9 cellular contexts compared by ENCODE assay signal in genomic region chr9:137304383-137305059, GRCh38. TPM values are rescaled to one million over a fixed set of nuclear protein-coding genes. Genes with fewer than 3 reads are reported as not detected.
DNase-seq lines count a peak whose midpoint lies in the region; ATAC-seq and TF ChIP-seq lines count a peak whose summit lies in the region.
"Had no signal": no experiment of that assay in that cellular context is flagged by ENCODE, and none has a peak within 500 bp of the region (broad histone marks: within the 10 kb centered on the region; RNA-seq: fewer than 3 reads in every experiment).

No MANE protein-coding gene starts in this region.

- no peak overlapping the region for H2AFZ ChIP-seq in SK-N-SH (ENCODE audit: low read depth)

- no peaks in the 10 kb centered on the region for H4K20me1 ChIP-seq in SK-N-SH (ENCODE audit: insufficient read depth)

- no peaks in the 10 kb centered on the region; the same call in 1 of the 2 replicates for H3K9me3 ChIP-seq in AG04450 (ENCODE audit: control insufficient read depth, insufficient read depth, low read length)
- H3K9me3 ChIP-seq in SK-N-SH: no peaks in the 10 kb centered on the region
- no peaks in the 10 kb centered on the region for H3K9me3 ChIP-seq in left lung

- POLR2A ChIA-PET in AG04450 (lab: Yijun Ruan, JAX): no interaction called here
- POLR2A ChIA-PET in SK-N-SH (lab: Yijun Ruan, JAX): no interaction called here

- TF ChIP-seq CTCF in AG04450 (IDR thresholded peaks at IDR 0.05; ENCODE audit: low read depth, low read length) (peak; percentile 24; the same call in 1 of the 2 replicates), SK-N-SH (IDR thresholded peaks at IDR 0.05) (no peak; the same call in 1 of the 2 replicates), left lung (IDR thresholded peaks at IDR 0.05) (no peak), GM13977 (IDR thresholded peaks at IDR 0.05; ENCODE audit: extremely low read depth, insufficient read depth, missing control alignments) (no peak)

- DNase-seq in AG04450 (ENCODE audit: low read depth, low spot score) (no peak), SK-N-SH (peak; percentile 51), left lung (peak in 1 of 2 donors; percentile 60), GM13977 (ENCODE audit: low spot score) (no peak), globus pallidus (ENCODE audit: low spot score) (no peak)

- no peak overlapping the region for H3K27ac ChIP-seq in AG04450 (ENCODE audit: low read depth, low read length)
- no peak overlapping the region for H3K27ac ChIP-seq in SK-N-SH (ENCODE audit: low read depth in 2 of 2, low read length in 1 of 2)
- H3K27ac ChIP-seq in left lung: peak overlapping the region; percentile 65 to 68

- peaks cover 10% of the 10 kb centered on the region for H3K27me3 ChIP-seq in AG04450 (ENCODE audit: control insufficient read depth, insufficient read depth, low read length)
- H3K27me3 ChIP-seq in SK-N-SH (ENCODE audit: insufficient read depth): no peaks in the 10 kb centered on the region
- peaks cover 10 to 94% of the 10 kb centered on the region in 2 donors for H3K27me3 ChIP-seq in left lung

- no peak overlapping the region for H3K4me3 ChIP-seq in AG04450 (ENCODE audit: low read depth, low read length)
- H3K4me3 ChIP-seq in SK-N-SH (ENCODE audit: low read depth in 2 of 2, low read length in 1 of 2): no peak overlapping the region
- H3K4me3 ChIP-seq in left lung: no peak overlapping the region

- intact Hi-C loops in left lung (cut with DNase I): loop anchor here in 1 of 2 donors (10.0 kb wide), 1 partner anchor 100 kb away; no protein-coding TSS in a partner anchor

- in situ Hi-C loops in GM13977 (cut with MboI; ENCODE audit: low pct_unique_long_range_greater_than_20kb, low sequenced_read_pairs, unreplicated experiment): no loop called here

- H3F3A ChIP-seq in SK-N-SH (replicated peaks; ENCODE audit: insufficient read depth): peaks cover 4% of the 10 kb centered on the region

- H3K4me1 ChIP-seq in SK-N-SH (ENCODE audit: control insufficient read depth in 1 of 2, insufficient read depth in 2 of 2, low read depth in 1 of 2, low read length in 1 of 2) (peaks cover 0 to 24% of the 10 kb centered on the region in 2 experiments; a peak in 2 of 4 replicates), left lung (peaks cover 29 to 72% of the 10 kb centered on the region in 2 donors)

- CTCF ChIA-PET in AG04450 (lab: Charles Lee) (no interaction called here), SK-N-SH (lab: Yijun Ruan, JAX) (interaction anchor here (1.5 to 5.7 kb wide), 2 partner anchors 8 to 14 kb away, joined by 5 to 74 read pairs; no protein-coding TSS in a partner anchor)

- TF ChIP-seq RAD21 in SK-N-SH (IDR thresholded peaks at IDR 0.05; ENCODE audit: low read length): no peak

- no peak overlapping the region for H3K9ac ChIP-seq in SK-N-SH

- no peak for ATAC-seq in left lung
- ATAC-seq in HG02884 (IDR thresholded peaks at IDR 0.05; ENCODE audit: unreplicated experiment): no peak

- H3K36me3 ChIP-seq in SK-N-SH (replicated peaks in 1 of 2; ENCODE audit: control insufficient read depth in 1 of 2, insufficient read depth in 2 of 2, low read length in 1 of 2): no peaks in the 10 kb centered on the region
- no peaks in the 10 kb centered on the region for H3K36me3 ChIP-seq in left lung

- WGBS in SK-N-SH (ENCODE audit: low lambda C conversion rate): 78% methylated on average over 7 of the region's 16 CpGs

- H3K9me2 ChIP-seq in SK-N-SH: no peaks in the 10 kb centered on the region

- TF ChIP-seq EP300 in SK-N-SH (IDR thresholded peaks at IDR 0.05; ENCODE audit: borderline replicate concordance in 1 of 2, low read depth in 1 of 2, low read length in 1 of 2): no peak

- no peak overlapping the region for H3K4me2 ChIP-seq in SK-N-SH

- H3K79me2 ChIP-seq in SK-N-SH (ENCODE audit: insufficient read depth): no peaks in the 10 kb centered on the region

TF ChIP-seq in SK-N-SH, 30 proteins besides CTCF, POLR2A, EP300 and RAD21 (continues in another document):
- TF ChIP-seq MXI1 (IDR thresholded peaks at IDR 0.05; ENCODE audit: low read depth, low read length): no peak
- no peak for TF ChIP-seq TEAD4 (IDR thresholded peaks at IDR 0.05; ENCODE audit: borderline replicate concordance, insufficient read depth)
- no peak for TF ChIP-seq MAX (IDR thresholded peaks at IDR 0.05; ENCODE audit: low read depth)
- no peak for TF ChIP-seq MEF2A (IDR thresholded peaks at IDR 0.05; ENCODE audit: borderline replicate concordance, low read depth)
- no peak for TF ChIP-seq REST (IDR thresholded peaks at IDR 0.05; ENCODE audit: low read depth, low read length)
- no peak for TF ChIP-seq RXRA (IDR thresholded peaks at IDR 0.05; ENCODE audit: borderline replicate concordance, low read depth)
- TF ChIP-seq ZBTB33 (IDR thresholded peaks at IDR 0.05; ENCODE audit: borderline replicate concordance, low read depth): no peak
- no peak for TF ChIP-seq FOSL2 (IDR thresholded peaks at IDR 0.05; ENCODE audit: borderline replicate concordance, low read depth)
- TF ChIP-seq NRF1 (IDR thresholded peaks at IDR 0.05; ENCODE audit: low read depth, low read length): no peak
- no peak for TF ChIP-seq TAF1 (IDR thresholded peaks at IDR 0.05; ENCODE audit: borderline replicate concordance, low read depth, low read length)
- TF ChIP-seq FOXJ3 (CRISPR knock-in tag; IDR thresholded peaks at IDR 0.05): no peak
- no peak for TF ChIP-seq EZH2phosphoT487 (IDR thresholded peaks at IDR 0.05; ENCODE audit: borderline replicate concordance, low read depth)
- TF ChIP-seq SIN3A (IDR thresholded peaks at IDR 0.05; ENCODE audit: borderline replicate concordance, low read depth, low read length): no peak
- TF ChIP-seq JUND (IDR thresholded peaks at IDR 0.05): no peak
- TF ChIP-seq TCF12 (IDR thresholded peaks at IDR 0.05): no peak
- no peak for TF ChIP-seq CHD2 (IDR thresholded peaks at IDR 0.05; ENCODE audit: low read length, partially characterized antibody)

RNA-seq across cellular contexts. Expression of gene NRARP, which starts 2.5 kb away (rescaled TPM):
- 0.17 and 0.22 TPM in 2 replicates for polyA plus RNA-seq in AG04450 (2011; rRNA removed)
- not detected in 2 replicates for polyA minus RNA-seq in AG04450 (2011; rRNA and poly(A)+ RNA removed)
- polyA plus RNA-seq in SK-N-SH (2012; rRNA removed): 3.9 and 4.2 TPM in 2 replicates
- 2.9 and 3.4 TPM in 2 replicates for polyA plus RNA-seq in SK-N-SH (2012; cell fraction: cytosol; rRNA removed)
- polyA plus RNA-seq in SK-N-SH (2012; cell fraction: nucleus; rRNA removed): 5.1 and 6.5 TPM in 2 replicates
- total RNA-seq in left lung: 10 to 100 TPM; 11.3 to 15.2 TPM

RNA-seq across cellular contexts. Expression of gene TOR4A, which starts 27.0 kb away (rescaled TPM):
- polyA plus RNA-seq in AG04450 (2011; rRNA removed) (14.1 and 18.7 TPM in 2 replicates), SK-N-SH (2012; rRNA removed) (0.81 and 0.99 TPM in 2 replicates)
- polyA minus RNA-seq in AG04450 (2011; rRNA and poly(A)+ RNA removed): 10.9 and 14.8 TPM in 2 replicates
- polyA plus RNA-seq in SK-N-SH (2012; cell fraction: cytosol; rRNA removed): 0.36 and 0.62 TPM in 2 replicates
- 2.2 and 3.4 TPM in 2 replicates for polyA plus RNA-seq in SK-N-SH (2012; cell fraction: nucleus; rRNA removed)
- 10 to 100 TPM; 31.8 to 38.5 TPM for total RNA-seq in left lung

RNA-seq across cellular contexts. Expression of gene NELFB, which starts 49.4 kb away (rescaled TPM):
- polyA plus RNA-seq in AG04450 (2011; rRNA removed) (27.1 and 38.7 TPM in 2 replicates), SK-N-SH (2012; rRNA removed) (52.6 and 62.7 TPM in 2 replicates)
- polyA minus RNA-seq in AG04450 (2011; rRNA and poly(A)+ RNA removed): 21.9 and 23.5 TPM in 2 replicates
- polyA plus RNA-seq in SK-N-SH (2012; cell fraction: cytosol; rRNA removed): 25.6 and 50.6 TPM in 2 replicates
- polyA plus RNA-seq in SK-N-SH (2012; cell fraction: nucleus; rRNA removed): 57.4 and 62.4 TPM in 2 replicates
- 10 to 100 TPM; 47.8 to 49.7 TPM for total RNA-seq in left lung

RNA-seq across cellular contexts. Expression of gene STPG3, which starts 53.4 kb away (rescaled TPM):
- polyA plus RNA-seq in AG04450 (2011; rRNA removed): not detected in 2 replicates
- polyA minus RNA-seq in AG04450 (2011; rRNA and poly(A)+ RNA removed): not detected in 2 replicates
- not detected in 2 replicates for polyA plus RNA-seq in SK-N-SH (2012; rRNA removed)
- not detected in 2 replicates for polyA plus RNA-seq in SK-N-SH (2012; cell fraction: cytosol; rRNA removed)
- not detected in 2 replicates for polyA plus RNA-seq in SK-N-SH (2012; cell fraction: nucleus; rRNA removed)
- not detected for total RNA-seq in left lung
- total RNA-seq: H4, left colon, SK-MEL-5 had no signal

Comparison
In these comparisons a context has a peak if more than half of its experiments do, and no peak if none do; other contexts are left out.
1. H3K27ac ChIP-seq: peak in left lung (2 of 2); none in AG04450 (single experiment) and SK-N-SH (0 of 2).